Comparison of ENCODE assay signal across 8 cellular contexts in genomic region chr17:2303278-2304188, GRCh38. TPM values are rescaled to one million over a fixed set of nuclear protein-coding genes. Genes with fewer than 3 reads are reported as not detected.
A peak's percentile ranks its signal among the peaks of the same experiment; 100 is the strongest.
DNase-seq lines count a peak whose midpoint lies in the region; ATAC-seq and TF ChIP-seq lines count a peak whose summit lies in the region.

SMG6 (minus strand) TSS chr17:2303785; CDS start chr17:2303720, 65 bp downstream.
SRR (plus strand) TSS chr17:2303950; CDS start chr17:2315561, 11,611 bp downstream.

- ATAC-seq in HG02678 (IDR thresholded peaks at IDR 0.05; ENCODE audit: unreplicated experiment) (peak; percentile 81), T-helper 17 cell (peak; percentile 89)

- DNase-seq in GM13977 (ENCODE audit: low spot score): peak; percentile 100
- DNase-seq in NCI-H1105 treated with DMSO at 0.1 percent for 48 hours (lab: John Stamatoyannopoulos, UW): peak; percentile 72
- DNase-seq in T-helper 17 cell: peak; percentile 89 to 97 (median 96)
- peak; percentile 38 to 93 (median 86) for DNase-seq in amygdala (lab: John Stamatoyannopoulos, UW)
- DNase-seq in left ventricle myocardium inferior: peak; percentile 94
- peak; percentile 90 for DNase-seq in prostate gland (ENCODE audit: low spot score)
- peak; percentile 93 for DNase-seq in ureter (ENCODE audit: low spot score)

- peak within 1 kb of the TSS; percentile 96 for H3K27ac ChIP-seq in left ventricle myocardium inferior (replicated peaks)
- peak within 1 kb of the TSS; percentile 95 to 96 for H3K27ac ChIP-seq in prostate gland

- TF ChIP-seq CTCF in GM13977 (IDR thresholded peaks at IDR 0.05; ENCODE audit: extremely low read depth, insufficient read depth, missing control alignments) (no peak), left ventricle myocardium inferior (IDR thresholded peaks at IDR 0.05; ENCODE audit: borderline replicate concordance) (no peak), prostate gland (IDR thresholded peaks at IDR 0.05) (peak in 1 of 4 experiments; percentile 3)

- H3K36me3 ChIP-seq in left ventricle myocardium inferior (peaks cover 20% of the 10 kb centered on the region), prostate gland (peaks cover 0 to 12% of the 10 kb centered on the region in 2 donors)

- TF ChIP-seq POLR2A in prostate gland (IDR thresholded peaks at IDR 0.05): peak; percentile 65

- H3K27me3 ChIP-seq in left ventricle myocardium inferior (ENCODE audit: low read depth) (no peaks in the 10 kb centered on the region), prostate gland (replicated peaks; ENCODE audit: insufficient read depth) (no peaks in the 10 kb centered on the region)

- H3K27ac Mint-ChIP-seq in T-helper 17 cell: peak within 1 kb of the TSS; percentile 62

- peak within 1 kb of the TSS; percentile 90 for H3K4me3 Mint-ChIP-seq in T-helper 17 cell

- no peaks in the 10 kb centered on the region for H3K27me3 Mint-ChIP-seq in T-helper 17 cell

- peaks cover 32% of the 10 kb centered on the region for H3K4me1 Mint-ChIP-seq in T-helper 17 cell

- peaks cover 6% of the 10 kb centered on the region for H3K36me3 Mint-ChIP-seq in T-helper 17 cell (ENCODE audit: low read depth)

- intact Hi-C loops in left ventricle myocardium inferior (cut with micrococcal nuclease) (no loop called here), prostate gland (cut with DNase I) (no loop called here)

- 0% methylated on average over 63 of the region's 100 CpGs for WGBS in prostate gland

- in situ Hi-C loops in GM13977 (cut with MboI; ENCODE audit: low pct_unique_long_range_greater_than_20kb, low sequenced_read_pairs, unreplicated experiment): no loop called here

- H3K9me3 ChIP-seq in T-helper 17 cell (ENCODE audit: control insufficient read depth, low read length, poor library complexity, severe bottlenecking) (no peaks in the 10 kb centered on the region), left ventricle myocardium inferior (replicated peaks) (no peaks in the 10 kb centered on the region), prostate gland (no peaks in the 10 kb centered on the region)

- H3K4me3 ChIP-seq in left ventricle myocardium inferior: peak within 1 kb of the TSS; percentile 93
- peak within 1 kb of the TSS; percentile 95 to 96 for H3K4me3 ChIP-seq in prostate gland

- H3K4me1 ChIP-seq in left ventricle myocardium inferior (peaks cover 37% of the 10 kb centered on the region), prostate gland (replicated peaks) (peaks cover 5% of the 10 kb centered on the region)

RNA-seq across cellular contexts. Expression of gene SMG6, which starts in this region (rescaled TPM):
- total RNA-seq in T-helper 17 cell (10 to 100 TPM; 48.3 to 51.6 TPM), left ventricle myocardium inferior (22.1 TPM), prostate gland (10 to 100 TPM; 23.8 to 56.0 TPM), ureter (58.4 TPM)

RNA-seq across cellular contexts. Expression of gene SRR, which starts in this region (rescaled TPM):
- total RNA-seq in T-helper 17 cell: 1 to 10 TPM; 3.4 to 3.9 TPM
- 8.2 TPM for total RNA-seq in left ventricle myocardium inferior
- total RNA-seq in prostate gland: 10 to 100 TPM; 10.8 to 27.5 TPM
- total RNA-seq in ureter: 6.3 TPM

Comparison
In these comparisons a context has a peak if more than half of its experiments do, and no peak if none do; other contexts are left out.
1. Peak in every context shown above with its lines: DNase-seq, ATAC-seq, H3K4me3 ChIP-seq and H3K27ac ChIP-seq.